ENCODE assay signal across 14 cellular contexts in the genomic region with DNA sequence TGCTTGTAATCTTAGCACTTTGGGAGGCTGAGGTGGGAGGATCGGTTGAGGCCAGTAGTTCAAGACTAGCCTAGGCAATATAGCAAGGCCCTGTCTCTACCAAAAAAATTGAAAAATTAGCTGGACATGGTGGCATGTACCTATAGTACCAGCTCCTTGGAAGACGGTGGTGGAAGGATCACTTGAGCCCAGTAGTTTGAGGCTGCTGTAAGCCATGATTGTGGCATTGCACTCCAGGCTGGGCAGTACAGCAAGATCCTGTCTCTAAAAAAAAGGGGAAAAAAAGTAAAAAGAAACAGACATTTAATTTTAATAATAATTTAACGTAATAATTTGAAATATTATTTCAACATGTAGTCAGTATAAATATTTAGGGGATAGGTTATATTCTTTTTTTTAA. TPM values are rescaled to one million over a fixed set of nuclear protein-coding genes. Genes with fewer than 3 reads are reported as not detected.
A peak's percentile ranks its signal among the peaks of the same experiment; 100 is the strongest.
DNase-seq lines count a peak whose midpoint lies in the region; ATAC-seq and TF ChIP-seq lines count a peak whose summit lies in the region.
"Had no signal": no experiment of that assay in that cellular context is flagged by ENCODE, and none has a peak within 500 bp of the region (broad histone marks: within the 10 kb centered on the region; RNA-seq: fewer than 3 reads in every experiment).

No MANE protein-coding gene starts in this region.

- H3K4me1 Mint-ChIP-seq in GM23338 = no peaks in the 10 kb centered on the region

- H3K27me3 Mint-ChIP-seq in GM23338 (ENCODE audit: insufficient read depth, low read depth, poor library complexity) = no peaks in the 10 kb centered on the region
- H3K27me3 Mint-ChIP-seq: B cell; CD4-positive, alpha-beta T cell had no signal

- CTCF ChIA-PET in HEK293 (lab: Yijun Ruan, JAX) = no interaction called here

- H3K36me3 ChIP-seq in HEK293 (ENCODE audit: control insufficient read depth in 2 of 2, insufficient read depth in 1 of 2, low read length in 2 of 2) = peaks cover 0 to under 1% of the 10 kb centered on the region in 2 experiments; a peak in 2 of 3 replicates
- H3K36me3 ChIP-seq in GM23338 (ENCODE audit: insufficient read depth) = peaks cover under 1% of the 10 kb centered on the region; the same call in 1 of the 2 replicates

- H3K4me3 Mint-ChIP-seq in GM23338 = no peak overlapping the region
- H3K4me3 Mint-ChIP-seq: B cell; CD4-positive, alpha-beta T cell had no signal

- H3K9me2 ChIP-seq in GM23338 (ENCODE audit: insufficient read depth) = no peaks in the 10 kb centered on the region

- no peak overlapping the region for H2AFZ ChIP-seq in GM23338

- POLR2A ChIA-PET in HEK293 (lab: Yijun Ruan, JAX) = no interaction called here

- no peaks in the 10 kb centered on the region for H3K9me3 Mint-ChIP-seq in GM23338
- H3K9me3 Mint-ChIP-seq: CD4-positive, alpha-beta T cell had no signal

- H3K4me2 ChIP-seq in GM23338 = no peak overlapping the region

- intact Hi-C loops in left colon (cut with DNase I, micrococcal nuclease) = no loop called here

- peaks cover 2% of the 10 kb centered on the region; the same call in 1 of the 2 replicates for H3K4me1 ChIP-seq in HEK293 (ENCODE audit: control insufficient read depth, insufficient read depth, low read length)
- no peaks in the 10 kb centered on the region for H3K4me1 ChIP-seq in GM23338 (ENCODE audit: insufficient read depth)

- H3K27ac Mint-ChIP-seq in GM23338 = no peak overlapping the region
- H3K27ac Mint-ChIP-seq: B cell; CD4-positive, alpha-beta T cell had no signal

- H3K4me3 ChIP-seq in HEK293 (ENCODE audit: low read depth, low read length) (no peak overlapping the region), GM23338 (no peak overlapping the region)

- no peaks in the 10 kb centered on the region for H3K9me3 ChIP-seq in HEK293 (ENCODE audit: control insufficient read depth, insufficient read depth, low read depth, low read length)

- no peak for ATAC-seq in GM23338
- no peak for ATAC-seq in left colon

- no peaks in the 10 kb centered on the region for H3F3A ChIP-seq in GM23338 (replicated peaks; ENCODE audit: low read depth)

- H3K27me3 ChIP-seq in layer of hippocampus (ENCODE audit: control insufficient read depth, insufficient read depth, low read length) = no peaks in the 10 kb centered on the region
- H3K27me3 ChIP-seq in GM23338 (ENCODE audit: insufficient read depth) = no peaks in the 10 kb centered on the region

- H3K27ac ChIP-seq in HEK293 (ENCODE audit: extremely low read depth, low read depth, low read length) (no peak overlapping the region), angular gyrus (ENCODE audit: low read depth, low read length) (peak overlapping the region; percentile 82), layer of hippocampus (ENCODE audit: low read depth, low read length) (peak overlapping the region; percentile 79), temporal lobe (ENCODE audit: low read depth, low read length) (peak overlapping the region; percentile 76), GM23338 (ENCODE audit: low read depth) (no peak overlapping the region)

- TF ChIP-seq CTCF in HEK293 (tag by site-specific recombination; IDR thresholded peaks at IDR 0.05) (no peak), GM23338 (conservative IDR thresholded peaks at IDR 0.05; ENCODE audit: low read depth in 2 of 2) (no peak)

- H3K36me3 Mint-ChIP-seq in GM23338 (ENCODE audit: low read depth) = peaks cover 2% of the 10 kb centered on the region; the same call in 1 of the 3 replicates

- peaks cover 30% of the 10 kb centered on the region for H3K79me2 ChIP-seq in GM23338 (replicated peaks; ENCODE audit: insufficient read depth)

- no peak for DNase-seq in GM23338 (ENCODE audit: low spot score)
- no peak for DNase-seq in G401 (ENCODE audit: low spot score)
- no peak for DNase-seq in left colon
- DNase-seq: ACHN; CD4-positive, alpha-beta T cell; DMS79 treated with DMSO at 0.1 percent for 48 hours; EL; GDM1; HCEC 1CT had no signal

- no peaks in the 10 kb centered on the region; the same call in 1 of the 2 replicates for H4K20me1 ChIP-seq in GM23338 (replicated peaks; ENCODE audit: insufficient read depth)

- in situ Hi-C loops in G401 (cut with HindIII; ENCODE audit: low sequenced_read_pairs) = no loop called here

TF ChIP-seq in HEK293, 187 proteins besides CTCF, POLR2A, EP300 and RAD21:
- TF ChIP-seq ZNF391 (tag by site-specific recombination; IDR thresholded peaks at IDR 0.05; ENCODE audit: borderline replicate concordance, low read depth) = no peak
- 0 out of 2 replicates have a peak, but pooled peaks have one; percentile 24 for TF ChIP-seq ZNF121 (tag by site-specific recombination; IDR thresholded peaks at IDR 0.05)
- TF ChIP-seq ZNF624 (tag by site-specific recombination; IDR thresholded peaks at IDR 0.05) = no peak
- no peak for TF ChIP-seq ZNF157 (tag by site-specific recombination; IDR thresholded peaks at IDR 0.05)

TF ChIP-seq in GM23338, 12 proteins besides CTCF, POLR2A, EP300 and RAD21:
- no peak for TF ChIP-seq STAT1 (IDR thresholded peaks at IDR 0.05; ENCODE audit: unreplicated experiment)
- no peak for TF ChIP-seq CREB1 (CRISPR knock-in tag; IDR thresholded peaks at IDR 0.05; ENCODE audit: low read depth)

RNA-seq across cellular contexts. Expression of gene MON2, which starts 16.1 kb away (rescaled TPM):
- total RNA-seq in temporal lobe (65.6 TPM), left colon (10 to 100 TPM; 55.8 to 55.9 TPM)
- total RNA-seq in GM23338 (2014; rRNA removed; shearing (Covaris generic)) = 27.3 and 32.2 TPM in 2 replicates
- polyA plus RNA-seq in GM23338 (2016; fragmentation: Nextera tagmentation; extraction: Ambion mirVana) = 9.0 and 11.0 TPM in 2 replicates
- total RNA-seq in G401 (2014; rRNA removed; shearing (Covaris generic)) = 19.3 and 58.2 TPM in 2 replicates

Comparison
In these comparisons a context has a peak if more than half of its experiments do, and no peak if none do; other contexts are left out.
1. H3K27ac ChIP-seq: peak in angular gyrus (single experiment), layer of hippocampus (single experiment) and temporal lobe (single experiment); none in HEK293 (single experiment) and GM23338 (single experiment).